7 cellular contexts compared by ENCODE assay signal in the genomic region with DNA sequence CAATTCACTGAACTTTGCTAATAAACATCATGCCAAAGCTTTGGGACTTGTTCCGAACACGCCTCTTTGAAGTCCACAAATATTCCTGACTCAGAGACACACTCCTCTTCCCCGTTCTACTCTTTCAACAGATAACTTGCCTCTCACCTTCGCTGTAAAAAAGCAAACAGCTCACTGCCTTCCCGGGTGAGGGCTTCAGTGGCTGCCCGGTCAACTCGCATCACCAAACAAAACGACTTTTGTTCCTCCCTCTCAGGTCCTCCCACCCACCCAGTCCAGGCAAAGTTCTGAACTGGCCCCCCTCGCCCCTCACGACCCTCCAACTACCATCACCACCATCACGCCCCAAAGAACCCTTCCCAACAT. TPM values are rescaled to one million over a fixed set of nuclear protein-coding genes. Genes with fewer than 3 reads are reported as not detected.
A peak's percentile ranks its signal among the peaks of the same experiment; 100 is the strongest.
DNase-seq lines count a peak whose midpoint lies in the region; ATAC-seq and TF ChIP-seq lines count a peak whose summit lies in the region.

No MANE protein-coding gene starts in this region.

- peak overlapping the region; percentile 40 for H3K9ac ChIP-seq in H9 (ENCODE audit: extremely low read depth, insufficient read length, low read length)

- ATAC-seq in T-helper 17 cell (no peak), gastroesophageal sphincter (no peak), HG02642 (IDR thresholded peaks at IDR 0.05; ENCODE audit: poor library complexity, unreplicated experiment) (no peak), GM19463 (IDR thresholded peaks at IDR 0.05; ENCODE audit: unreplicated experiment) (no peak)

- no peak overlapping the region for H3K56ac ChIP-seq in H9 (ENCODE audit: insufficient read length, low read depth, low read length)

- H3K4me1 Mint-ChIP-seq in H9 (peaks cover 63% of the 10 kb centered on the region in 2 experiments), T-helper 17 cell (peaks cover 18% of the 10 kb centered on the region)

- H3K27ac Mint-ChIP-seq in H9 (peak overlapping the region; percentile 94 to 99 (median 98)), T-helper 17 cell (no peak overlapping the region)

- peak overlapping the region; percentile 1 for H2BK12ac ChIP-seq in H9 (ENCODE audit: insufficient read length, low read depth, low read length)

- H4K20me1 ChIP-seq in H9 (ENCODE audit: control insufficient read depth, insufficient read depth, insufficient read length) = no peaks in the 10 kb centered on the region

- H3K9me3 ChIP-seq in H9 (ENCODE audit: control insufficient read depth, low read depth, low read length) (no peaks in the 10 kb centered on the region), T-helper 17 cell (ENCODE audit: control insufficient read depth, low read length, poor library complexity, severe bottlenecking) (no peaks in the 10 kb centered on the region), gastroesophageal sphincter (no peaks in the 10 kb centered on the region)

- H3K4me3 ChIP-seq in gastroesophageal sphincter (peak overlapping the region; percentile 74 to 99), skeletal muscle cell (ENCODE audit: low read depth, low read length) (peak overlapping the region; percentile 71)

- no peak for TF ChIP-seq EP300 in gastroesophageal sphincter (IDR thresholded peaks at IDR 0.05)

- no CpG with 5 or more reads among the region's 11 CpGs for WGBS in H9 (ENCODE audit: extremely low coverage, insufficient read length, low lambda C conversion rate)
- WGBS in gastroesophageal sphincter (ENCODE audit: low coverage in 1 of 2), 2 donors = 0 to 2% methylated on average over 1 to 7 of the region's 11 CpGs

- H3K4me3 Mint-ChIP-seq in H9 (peak overlapping the region; percentile 96 to 99), T-helper 17 cell (peak overlapping the region; percentile 86)

- peak overlapping the region; percentile 69 for H3K27ac ChIP-seq in H9 (ENCODE audit: insufficient read length, low read depth, low read length)
- H3K27ac ChIP-seq in gastroesophageal sphincter = peak overlapping the region; percentile 96 to 100 (median 98)

- no peaks in the 10 kb centered on the region for H3K79me1 ChIP-seq in H9 (ENCODE audit: insufficient read depth, low read depth, low read length, poor library complexity, severe bottlenecking)

- no peak overlapping the region for H2AK5ac ChIP-seq in H9 (ENCODE audit: insufficient read length, low read length)

- DNase-seq in H9 = no peak
- no peak for DNase-seq in T-helper 17 cell
- peak; percentile 35 for DNase-seq in skeletal muscle cell (ENCODE audit: low read depth)
- no peak for DNase-seq in effector CD4-positive, alpha-beta T cell

- no peak overlapping the region for H3T11ph ChIP-seq in H9 (ENCODE audit: low read length)

- peaks cover 4% of the 10 kb centered on the region; the same call in 1 of the 2 replicates for H3K79me2 ChIP-seq in H9 (ENCODE audit: insufficient read depth, low read length)

- peaks cover 0 to 3% of the 10 kb centered on the region in 2 experiments; a peak in 2 of 5 replicates for H3K9me3 Mint-ChIP-seq in H9

- H3K4me2 ChIP-seq in H9 (ENCODE audit: insufficient read depth, insufficient read length, low read length) = peak overlapping the region; percentile 80

- peak overlapping the region; percentile 89 for H4K5ac ChIP-seq in H9 (ENCODE audit: insufficient read length, low read depth, low read length)

- H3K27me3 Mint-ChIP-seq in H9 (ENCODE audit: low read depth) = peaks cover 34% of the 10 kb centered on the region
- H3K27me3 Mint-ChIP-seq in T-helper 17 cell = peaks cover 68% of the 10 kb centered on the region

- peaks cover 0 to 15% of the 10 kb centered on the region in 2 donors for H3K36me3 ChIP-seq in gastroesophageal sphincter

- peak overlapping the region; percentile 70 for H2BK120ac ChIP-seq in H9 (ENCODE audit: low read depth, low read length, poor library complexity, severe bottlenecking)

- peaks cover 39% of the 10 kb centered on the region for H3K23me2 ChIP-seq in H9 (ENCODE audit: insufficient read length, low read depth, low read length, poor library complexity, severe bottlenecking)

- H4K91ac ChIP-seq in H9 (ENCODE audit: insufficient read length, low read depth, low read length) = no peak overlapping the region

- peak overlapping the region; percentile 14 for H2BK5ac ChIP-seq in H9 (ENCODE audit: insufficient read length, low read length)

- H3K27me3 ChIP-seq in H9 (ENCODE audit: insufficient read depth, low read length) = peaks cover 11% of the 10 kb centered on the region; the same call in 1 of the 2 replicates
- H3K27me3 ChIP-seq in gastroesophageal sphincter = no peaks in the 10 kb centered on the region

- no peak overlapping the region for H2AFZ ChIP-seq in H9 (ENCODE audit: low read length)

- H4K8ac ChIP-seq in H9 (replicated peaks; ENCODE audit: insufficient read length, low read depth, low read length) = no peak overlapping the region

- H3K4ac ChIP-seq in H9 (ENCODE audit: low read depth, low read length) = no peak overlapping the region; the same call in 1 of the 2 replicates

- H3K36me3 Mint-ChIP-seq in H9 (ENCODE audit: insufficient read depth in 1 of 3, low read depth in 3 of 3) = peaks cover 21 to 27% (median 22%) of the 10 kb centered on the region in 3 experiments
- peaks cover 5% of the 10 kb centered on the region for H3K36me3 Mint-ChIP-seq in T-helper 17 cell (ENCODE audit: low read depth)

- peak overlapping the region; percentile 81 for H3K14ac ChIP-seq in H9 (ENCODE audit: insufficient read depth, low read length)

- H2BK15ac ChIP-seq in H9 (ENCODE audit: low read depth, low read length) = no peak overlapping the region

- no peak for TF ChIP-seq CTCF in H9 (conservative IDR thresholded peaks at IDR 0.05)
- no peak for TF ChIP-seq CTCF in gastroesophageal sphincter (IDR thresholded peaks at IDR 0.05)

- TF ChIP-seq POLR2A in gastroesophageal sphincter (IDR thresholded peaks at IDR 0.05) = no peak

- H3K4me1 ChIP-seq in H9 (ENCODE audit: insufficient read depth, low read length) (peaks cover 13% of the 10 kb centered on the region; the same call in 1 of the 2 replicates), gastroesophageal sphincter (peaks cover 0 to 75% (median 0%) of the 10 kb centered on the region in 3 donors)

- no peak overlapping the region for H3K23ac ChIP-seq in H9 (ENCODE audit: insufficient read length, low read depth, low read length)

- peak overlapping the region; percentile 79 for H3K18ac ChIP-seq in H9 (ENCODE audit: insufficient read length, low read depth, low read length)

- H2BK20ac ChIP-seq in H9 (ENCODE audit: low read depth, low read length, poor library complexity, severe bottlenecking) = no peak overlapping the region

RNA-seq across cellular contexts. Expression of a gene that starts 0.5 kb away (rescaled TPM):
- total RNA-seq in H9 (2021) = 57.1 and 59.1 TPM in 2 replicates
- total RNA-seq in T-helper 17 cell = not detected
- 100 to 1,000 TPM in 1 of 4 donors, 10 to 100 TPM in 3; 41.2 to 121 (median 62.9) TPM for total RNA-seq in gastroesophageal sphincter

Comparison
In these comparisons a context has a peak if more than half of its experiments do, and no peak if none do; other contexts are left out.
1. RNA of a gene that starts 0.5 kb away (total RNA-seq): 41.2 to 121 TPM in gastroesophageal sphincter and 57.1 to 59.1 TPM in H9; not detected in T-helper 17 cell; every median in the first group is over 10 times any median in the second.